In the genomic region with DNA sequence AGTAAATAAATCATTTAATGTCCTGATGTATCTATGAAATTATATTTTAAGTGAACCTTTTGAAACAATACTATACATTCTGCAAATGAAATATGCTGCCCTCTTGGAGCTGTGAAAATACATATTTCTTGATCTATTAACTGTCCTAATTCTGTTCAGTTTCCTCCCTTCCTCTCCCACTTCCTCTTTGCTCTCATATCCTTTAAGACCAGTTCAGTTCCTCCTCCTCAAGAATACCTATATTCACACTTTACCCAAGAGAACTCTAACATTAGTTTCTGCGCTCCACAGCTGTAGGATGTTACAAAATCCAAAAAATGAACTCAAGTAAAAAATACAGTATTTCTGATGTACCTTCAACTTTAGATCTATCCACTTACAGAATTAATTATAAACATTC, we compare ENCODE assay signal across 1 cellular context.
TF ChIP-seq lines count a peak whose summit lies in the region.

No MANE protein-coding gene starts in this region.

TF ChIP-seq in SK-N-SH, 30 proteins besides CTCF, POLR2A, EP300 and RAD21 (continued from another document):
- no peak for TF ChIP-seq PBX3 (IDR thresholded peaks at IDR 0.05)
- no peak for TF ChIP-seq USF1 (IDR thresholded peaks at IDR 0.05; ENCODE audit: borderline replicate concordance, low read depth)
- TF ChIP-seq TCF12 (IDR thresholded peaks at IDR 0.05), result no peak
- no peak for TF ChIP-seq FOSL2 (IDR thresholded peaks at IDR 0.05; ENCODE audit: borderline replicate concordance, low read depth)
- TF ChIP-seq ELF1 (IDR thresholded peaks at IDR 0.05), result no peak
- TF ChIP-seq, protein P1, sequence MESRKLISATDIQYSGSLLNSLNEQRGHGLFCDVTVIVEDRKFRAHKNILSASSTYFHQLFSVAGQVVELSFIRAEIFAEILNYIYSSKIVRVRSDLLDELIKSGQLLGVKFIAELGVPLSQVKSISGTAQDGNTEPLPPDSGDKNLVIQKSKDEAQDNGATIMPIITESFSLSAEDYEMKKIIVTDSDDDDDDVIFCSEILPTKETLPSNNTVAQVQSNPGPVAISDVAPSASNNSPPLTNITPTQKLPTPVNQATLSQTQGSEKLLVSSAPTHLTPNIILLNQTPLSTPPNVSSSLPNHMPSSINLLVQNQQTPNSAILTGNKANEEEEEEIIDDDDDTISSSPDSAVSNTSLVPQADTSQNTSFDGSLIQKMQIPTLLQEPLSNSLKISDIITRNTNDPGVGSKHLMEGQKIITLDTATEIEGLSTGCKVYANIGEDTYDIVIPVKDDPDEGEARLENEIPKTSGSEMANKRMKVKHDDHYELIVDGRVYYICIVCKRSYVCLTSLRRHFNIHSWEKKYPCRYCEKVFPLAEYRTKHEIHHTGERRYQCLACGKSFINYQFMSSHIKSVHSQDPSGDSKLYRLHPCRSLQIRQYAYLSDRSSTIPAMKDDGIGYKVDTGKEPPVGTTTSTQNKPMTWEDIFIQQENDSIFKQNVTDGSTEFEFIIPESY (IDR thresholded peaks at IDR 0.05; ENCODE audit: borderline replicate concordance, low read depth), result no peak
- no peak for TF ChIP-seq NRF1 (IDR thresholded peaks at IDR 0.05; ENCODE audit: low read depth, low read length)
- no peak for TF ChIP-seq USF2 (IDR thresholded peaks at IDR 0.05; ENCODE audit: borderline replicate concordance, low read depth, low read length)
- TF ChIP-seq TEAD4 (IDR thresholded peaks at IDR 0.05; ENCODE audit: borderline replicate concordance, insufficient read depth), result no peak
- no peak for TF ChIP-seq MAX (IDR thresholded peaks at IDR 0.05; ENCODE audit: low read depth)
- no peak for TF ChIP-seq FOXM1 (IDR thresholded peaks at IDR 0.05; ENCODE audit: low read depth)
- TF ChIP-seq POLR2AphosphoS5 (IDR thresholded peaks at IDR 0.05; ENCODE audit: low read depth, low read length), result no peak
- TF ChIP-seq YY1 (IDR thresholded peaks at IDR 0.05; ENCODE audit: low read depth), result no peak
